7 cellular contexts compared by ENCODE assay signal in the genomic region with DNA sequence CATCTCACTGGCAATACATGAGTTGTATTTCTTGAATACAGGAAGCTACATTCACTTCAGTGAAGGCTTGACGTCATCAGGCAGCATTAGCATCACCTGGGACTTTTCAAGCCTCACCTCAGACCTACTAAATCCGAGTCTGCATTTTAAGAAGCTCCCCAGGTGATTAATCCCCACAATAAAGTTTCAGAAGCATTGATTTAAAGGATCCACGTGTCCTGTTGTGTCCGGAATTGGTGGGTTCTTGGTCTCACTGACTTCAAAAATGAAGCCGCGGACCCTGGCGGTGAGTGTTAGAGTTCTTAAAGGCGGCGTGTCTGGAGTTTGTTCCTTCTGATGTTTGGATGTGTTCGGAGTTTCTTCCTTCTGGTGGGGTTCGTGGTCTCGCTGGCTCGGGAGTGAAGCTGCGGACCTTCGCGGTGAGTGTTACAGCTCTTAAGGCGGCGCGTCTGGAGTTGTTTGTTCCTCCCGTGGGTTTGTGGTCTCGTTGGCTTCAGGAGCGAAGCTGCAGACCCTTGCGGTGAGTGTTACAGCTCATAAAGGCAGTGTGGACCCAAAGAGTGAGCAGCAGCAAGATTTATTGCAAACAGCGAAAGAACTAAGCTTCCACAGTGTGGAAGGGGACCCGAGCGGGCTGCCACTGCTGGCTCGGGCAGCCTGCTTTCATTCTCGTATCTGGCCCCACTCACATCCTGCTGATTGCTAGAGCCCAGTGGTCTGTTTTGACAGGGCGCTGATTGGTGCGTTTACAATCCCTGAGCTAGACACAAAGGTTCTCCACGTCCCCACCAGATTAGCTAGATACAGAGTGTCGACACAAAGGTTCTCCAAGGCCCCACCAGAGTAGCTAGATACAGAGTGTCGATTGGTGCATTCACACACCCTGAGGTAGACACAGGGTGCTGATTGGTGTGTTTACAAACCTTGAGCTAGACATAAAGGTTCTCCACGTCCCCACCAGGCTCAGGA.
DNase-seq lines count a peak whose midpoint lies in the region; ATAC-seq and TF ChIP-seq lines count a peak whose summit lies in the region.
"Not testable (repeated sequence)": the region's sequence is repeated elsewhere in the genome, so short reads cannot be mapped to it uniquely, and the experiment has no call there.

No MANE protein-coding gene starts in this region.

- TF ChIP-seq CTCF in fibroblast of villous mesenchyme (IDR thresholded peaks at IDR 0.05; ENCODE audit: insufficient read depth, low read depth, low read length) = not testable (repeated sequence)

- H3K27ac Mint-ChIP-seq in T-helper 2 cell treated with Interferon-gamma antibody and Interleukin-4, amounts not matched to agents 5 μg/mL and 100 μg/mL, for 36 hours = peak overlapping the region; percentile 90
- peak overlapping the region; percentile 90 for H3K27ac Mint-ChIP-seq in activated T-helper 17 cell treated with anti-CD3 and anti-CD28 coated beads, Interleukin-2, amount 50 U/mL, for 72 hours

- peak overlapping the region; percentile 57 for H3K4me3 ChIP-seq in fibroblast of villous mesenchyme (ENCODE audit: low read depth, low read length)

- DNase-seq in T-helper 2 cell treated with Interferon-gamma antibody and Interleukin-4, amounts not matched to agents 5 μg/mL and 100 μg/mL, for 36 hours (ENCODE audit: low spot score) = peak; percentile 34
- DNase-seq in fibroblast of villous mesenchyme (ENCODE audit: low read depth) = peak; percentile 25
- DNase-seq in stimulated activated CD4-positive, alpha-beta T cell treated with anti-CD3 and anti-CD28 coated beads, Interleukin-2, amount 100 ng/mL, for 24 hours = peak; percentile 31 to 43

- peak overlapping the region; percentile 96 for H3K4me3 Mint-ChIP-seq in T-helper 2 cell treated with Interferon-gamma antibody and Interleukin-4, amounts not matched to agents 5 μg/mL and 100 μg/mL, for 36 hours
- peak overlapping the region; percentile 91 for H3K4me3 Mint-ChIP-seq in activated T-helper 17 cell treated with anti-CD3 and anti-CD28 coated beads, Interleukin-2, amount 50 U/mL, for 72 hours

- H3K9me3 Mint-ChIP-seq in T-helper 2 cell treated with Interferon-gamma antibody and Interleukin-4, amounts not matched to agents 5 μg/mL and 100 μg/mL, for 36 hours; activated T-helper 17 cell treated with anti-CD3 and anti-CD28 coated beads, Interleukin-2, amount 50 U/mL, for 72 hours: not testable (repeated sequence)

- H3K4me1 Mint-ChIP-seq in T-helper 2 cell treated with Interferon-gamma antibody and Interleukin-4, amounts not matched to agents 5 μg/mL and 100 μg/mL, for 36 hours (ENCODE audit: low read depth) = peaks cover 13% of the 10 kb centered on the region
- H3K4me1 Mint-ChIP-seq in activated T-helper 17 cell treated with anti-CD3 and anti-CD28 coated beads, Interleukin-2, amount 50 U/mL, for 72 hours = not testable (repeated sequence)

- not testable (repeated sequence) for H3K36me3 Mint-ChIP-seq in T-helper 2 cell treated with Interferon-gamma antibody and Interleukin-4, amounts not matched to agents 5 μg/mL and 100 μg/mL, for 36 hours (ENCODE audit: low read depth); activated T-helper 17 cell treated with anti-CD3 and anti-CD28 coated beads, Interleukin-2, amount 50 U/mL, for 72 hours (ENCODE audit: low read depth)

- H3K27me3 Mint-ChIP-seq in T-helper 2 cell treated with Interferon-gamma antibody and Interleukin-4, amounts not matched to agents 5 μg/mL and 100 μg/mL, for 36 hours (ENCODE audit: low read depth); activated T-helper 17 cell treated with anti-CD3 and anti-CD28 coated beads, Interleukin-2, amount 50 U/mL, for 72 hours: not testable (repeated sequence)

- peak; percentile 84 for ATAC-seq in GM18867 (IDR thresholded peaks at IDR 0.05; ENCODE audit: unreplicated experiment)
- ATAC-seq in GM21786 (IDR thresholded peaks at IDR 0.05; ENCODE audit: unreplicated experiment) = peak; percentile 70
- peak; percentile 79 for ATAC-seq in HG03280 (IDR thresholded peaks at IDR 0.05; ENCODE audit: unreplicated experiment)
- ATAC-seq in activated T-helper 17 cell treated with anti-CD3 and anti-CD28 coated beads, Interleukin-2, amount 50 U/mL, for 72 hours (replicated peaks) = peak; percentile 99

Comparison
In these comparisons a context has a peak if more than half of its experiments do, and no peak if none do; other contexts are left out.
1. Peak in every context shown above with its lines: DNase-seq, ATAC-seq and H3K4me3 ChIP-seq.